8 cellular contexts compared by ENCODE assay signal in the genomic region with DNA sequence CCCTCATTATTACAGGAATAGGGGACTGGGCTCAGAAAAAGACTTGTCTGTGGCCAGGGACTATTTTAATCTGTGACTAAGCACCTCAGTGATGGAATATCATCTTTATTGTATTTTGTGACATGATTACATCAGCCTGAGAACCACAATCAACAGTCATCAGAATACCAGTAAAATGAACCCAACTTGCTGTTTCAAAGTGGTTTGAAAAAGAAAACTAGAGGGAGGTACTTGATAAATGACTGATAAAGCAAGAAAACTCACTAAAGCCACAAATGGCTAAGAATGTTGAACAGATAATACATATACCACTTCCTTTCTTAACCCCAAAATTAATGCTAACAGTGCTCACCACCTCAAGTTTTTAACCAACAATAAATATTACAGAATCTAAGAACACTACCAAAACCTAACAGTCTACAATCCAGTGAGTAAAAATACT.
DNase-seq lines count a peak whose midpoint lies in the region; ATAC-seq and TF ChIP-seq lines count a peak whose summit lies in the region.

No MANE protein-coding gene starts in this region.

- peak; percentile 73 for ATAC-seq in GM21529 (IDR thresholded peaks at IDR 0.05; ENCODE audit: unreplicated experiment)

- peak; percentile 89 for DNase-seq in EH (ENCODE audit: low read depth)
- peak; percentile 86 for DNase-seq in M059J (ENCODE audit: low read depth)
- peak; percentile 47 for DNase-seq in epithelial cell of esophagus (ENCODE audit: low read depth)
- DNase-seq in NCI-H82 treated with DMSO at 0.1 percent for 48 hours (lab: John Stamatoyannopoulos, UW; ENCODE audit: unreplicated experiment): no peak
- no peak for DNase-seq in cerebellar cortex (ENCODE audit: low spot score)
- no peak for DNase-seq in G401 (ENCODE audit: low spot score)
- DNase-seq in germinal center (ENCODE audit: low spot score): no peak

- TF ChIP-seq CTCF in epithelial cell of esophagus (IDR thresholded peaks at IDR 0.05; ENCODE audit: insufficient read depth, low read depth, low read length, missing control alignments): no peak

- H3K4me3 ChIP-seq in epithelial cell of esophagus (ENCODE audit: low read length): no peak overlapping the region

- in situ Hi-C loops in G401 (cut with HindIII; ENCODE audit: low sequenced_read_pairs): no loop called here

Comparison
In these comparisons a context has a peak if more than half of its experiments do, and no peak if none do; other contexts are left out.
1. DNase-seq: peak in EH (single experiment), M059J (single experiment) and epithelial cell of esophagus (single experiment); none in NCI-H82 treated with DMSO at 0.1 percent for 48 hours (single experiment), cerebellar cortex (single experiment), G401 (single experiment) and germinal center (single experiment).